In the genomic region with DNA sequence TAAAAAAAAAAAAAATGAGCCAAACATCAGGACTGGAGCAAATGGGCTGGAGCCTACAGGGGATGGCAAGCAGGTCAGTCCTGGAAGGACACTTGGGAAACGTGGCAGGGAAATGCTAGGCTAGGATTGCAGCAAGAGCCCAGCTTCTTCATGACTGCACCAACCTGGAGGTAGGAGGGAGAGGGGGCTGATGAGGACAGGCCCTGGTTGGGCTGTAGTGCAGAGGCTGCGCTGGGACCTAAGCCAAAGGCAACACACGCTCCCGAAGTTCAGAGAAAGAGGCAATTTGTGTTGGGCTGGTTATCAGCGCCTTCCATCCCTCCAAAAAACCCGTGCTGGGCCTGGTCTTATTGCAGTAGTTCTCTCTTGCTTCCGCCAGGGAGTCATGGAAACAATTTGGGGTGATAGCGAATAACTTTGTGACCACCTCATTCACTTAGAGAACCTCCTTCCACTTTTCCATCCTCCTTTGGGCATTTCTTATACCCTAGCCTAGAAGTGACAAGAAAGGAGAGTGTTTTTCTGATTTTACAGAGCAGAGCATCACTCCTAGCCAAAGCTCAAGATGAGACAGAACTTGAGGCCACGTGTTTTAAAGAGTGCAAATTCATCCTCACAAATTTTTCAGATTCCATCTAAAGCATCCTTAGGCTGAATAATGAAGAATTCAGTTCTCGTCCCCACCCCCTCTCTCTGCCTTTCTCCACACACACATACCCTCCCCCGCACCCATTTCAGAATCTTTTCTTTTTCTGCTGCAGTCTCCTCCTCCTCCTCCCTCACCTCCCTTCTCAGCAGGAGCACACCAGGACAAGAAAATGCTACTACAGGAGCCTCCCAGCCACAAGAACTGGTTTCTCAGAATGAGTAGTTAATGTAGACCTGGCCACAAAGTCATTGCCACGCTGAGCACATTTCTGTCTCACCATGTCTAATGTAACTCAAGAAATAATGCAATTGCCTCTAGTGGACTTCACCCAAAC, we compare ENCODE assay signal across 11 cellular contexts.
DNase-seq lines count a peak whose midpoint lies in the region; ATAC-seq and TF ChIP-seq lines count a peak whose summit lies in the region.
"Had no signal": no experiment of that assay in that cellular context is flagged by ENCODE, and none has a peak within 500 bp of the region (broad histone marks: within the 10 kb centered on the region; RNA-seq: fewer than 3 reads in every experiment).

No MANE protein-coding gene starts in this region.

- H3K4me3 Mint-ChIP-seq in CD8-positive, alpha-beta T cell, result no peak overlapping the region

- H3K79me1 ChIP-seq in neuronal stem cell (ENCODE audit: low read depth, low read length), result no peaks in the 10 kb centered on the region

- H3K36me3 ChIP-seq in SK-N-SH (replicated peaks in 1 of 2; ENCODE audit: control insufficient read depth in 1 of 2, insufficient read depth in 2 of 2, low read length in 1 of 2) (no peaks in the 10 kb centered on the region), neuronal stem cell (replicated peaks in 1 of 2; ENCODE audit: control insufficient read depth in 2 of 2, insufficient read depth in 2 of 2, low read length in 2 of 2) (no peaks in the 10 kb centered on the region)
- no peaks in the 10 kb centered on the region for H3K36me3 ChIP-seq in CD8-positive, alpha-beta T cell (ENCODE audit: insufficient read depth, low read length)

- H3K23ac ChIP-seq in neuronal stem cell (ENCODE audit: low read depth, low read length, poor library complexity), result no peak overlapping the region

- no peak overlapping the region for H3K9ac ChIP-seq in SK-N-SH
- no peak overlapping the region for H3K9ac ChIP-seq in neuronal stem cell (ENCODE audit: low read depth, low read length, poor library complexity)

- H3K9me3 ChIP-seq in SK-N-SH (no peaks in the 10 kb centered on the region), neuronal stem cell (replicated peaks in 1 of 2; ENCODE audit: control insufficient read depth in 2 of 2, insufficient read depth in 1 of 2, low read depth in 1 of 2, low read length in 2 of 2) (no peaks in the 10 kb centered on the region)
- H3K9me3 ChIP-seq in CD8-positive, alpha-beta T cell (ENCODE audit: low read length), result no peaks in the 10 kb centered on the region

- no peaks in the 10 kb centered on the region for H3K36me3 Mint-ChIP-seq in CD8-positive, alpha-beta T cell

- CTCF ChIA-PET in SK-N-SH (lab: Yijun Ruan, JAX), result interaction anchor here (1.2 to 2.2 kb wide), 7 partner anchors 9 to 57 kb away, joined by 3 to 14 read pairs (median 4); no protein-coding TSS in a partner anchor
- CTCF ChIA-PET in CD8-positive, alpha-beta T cell (lab: Charles Lee), result no interaction called here

- H3K27ac Mint-ChIP-seq in CD8-positive, alpha-beta T cell, result no peak overlapping the region

- no peak for ATAC-seq in CD8-positive, alpha-beta T cell
- ATAC-seq in HG03521 (IDR thresholded peaks at IDR 0.05; ENCODE audit: unreplicated experiment), result no peak

- no peaks in the 10 kb centered on the region for H3K9me3 Mint-ChIP-seq in CD8-positive, alpha-beta T cell

- no peak overlapping the region for H2AFZ ChIP-seq in SK-N-SH (ENCODE audit: low read depth)
- peak overlapping the region; percentile 38 for H2AFZ ChIP-seq in neuronal stem cell (ENCODE audit: low read length)

- H4K20me1 ChIP-seq in SK-N-SH (ENCODE audit: insufficient read depth), result no peaks in the 10 kb centered on the region

- peak overlapping the region; percentile 68 for H3K18ac ChIP-seq in neuronal stem cell (ENCODE audit: low read length)

- no peaks in the 10 kb centered on the region for H3K4me1 Mint-ChIP-seq in CD8-positive, alpha-beta T cell (ENCODE audit: low read depth)

- peaks cover 2% of the 10 kb centered on the region for H3K27me3 Mint-ChIP-seq in CD8-positive, alpha-beta T cell (ENCODE audit: low read depth)

- POLR2A ChIA-PET in SK-N-SH (lab: Yijun Ruan, JAX), result interaction anchor here (1.5 kb wide), 1 partner anchor 56 kb away, joined by 3 read pairs; no protein-coding TSS in a partner anchor
- POLR2A ChIA-PET in CD8-positive, alpha-beta T cell (lab: Charles Lee), result interaction anchor here (1.5 kb wide), 1 partner anchor 41 kb away, joined by 3 read pairs; no protein-coding TSS in a partner anchor

- H3K14ac ChIP-seq in neuronal stem cell (ENCODE audit: low read length), result no peak overlapping the region

- no peak for TF ChIP-seq RAD21 in SK-N-SH (IDR thresholded peaks at IDR 0.05; ENCODE audit: low read length)

- H3K4me3 ChIP-seq in SK-N-SH (ENCODE audit: low read depth in 2 of 2, low read length in 1 of 2), result no peak overlapping the region
- H3K4me3 ChIP-seq in fibroblast of pulmonary artery (replicated peaks; ENCODE audit: low read depth, low read length), result no peak overlapping the region
- no peak overlapping the region for H3K4me3 ChIP-seq in neuronal stem cell (ENCODE audit: low read length in 2 of 2)
- H3K4me3 ChIP-seq in CD8-positive, alpha-beta T cell (ENCODE audit: low read depth, low read length), result no peak overlapping the region

- no peak overlapping the region for H3K4ac ChIP-seq in neuronal stem cell (ENCODE audit: low read length)

- H2BK12ac ChIP-seq in neuronal stem cell (ENCODE audit: low read length), result no peak overlapping the region

- intact Hi-C loops in CD8-positive, alpha-beta T cell (cut with DNase I, micrococcal nuclease), result no loop called here

- H2BK15ac ChIP-seq in neuronal stem cell (ENCODE audit: low read length), result no peak overlapping the region

- H3K4me1 ChIP-seq in SK-N-SH (ENCODE audit: control insufficient read depth in 1 of 2, insufficient read depth in 2 of 2, low read depth in 1 of 2, low read length in 1 of 2) (peaks cover 17 to 48% of the 10 kb centered on the region in 2 experiments), neuronal stem cell (ENCODE audit: control insufficient read depth in 2 of 2, insufficient read depth in 1 of 2, low read depth in 1 of 2, low read length in 2 of 2) (peaks cover 26 to 52% of the 10 kb centered on the region in 2 donors)
- no peaks in the 10 kb centered on the region for H3K4me1 ChIP-seq in CD8-positive, alpha-beta T cell (ENCODE audit: insufficient read depth, low read length)

- peak overlapping the region in 1 of 2 experiments; percentile 96; a peak in 2 of 4 replicates for H3K27ac ChIP-seq in SK-N-SH (ENCODE audit: low read depth in 2 of 2, low read length in 1 of 2)
- H3K27ac ChIP-seq in neuronal stem cell (replicated peaks; ENCODE audit: low read length), result no peak overlapping the region
- no peak overlapping the region for H3K27ac ChIP-seq in CD8-positive, alpha-beta T cell (ENCODE audit: low read depth, low read length)

- H3K4me2 ChIP-seq in SK-N-SH, result no peak overlapping the region
- H3K4me2 ChIP-seq in neuronal stem cell (ENCODE audit: insufficient read depth, low read length, poor library complexity, severe bottlenecking), result no peak overlapping the region

- H3F3A ChIP-seq in SK-N-SH (replicated peaks; ENCODE audit: insufficient read depth), result peaks cover 5% of the 10 kb centered on the region

- H3K27me3 ChIP-seq in SK-N-SH (ENCODE audit: insufficient read depth) (no peaks in the 10 kb centered on the region), neuronal stem cell (ENCODE audit: control insufficient read depth in 3 of 3, insufficient read depth in 3 of 3, low read depth in 1 of 3, low read length in 3 of 3) (no peaks in the 10 kb centered on the region)
- no peaks in the 10 kb centered on the region for H3K27me3 ChIP-seq in CD8-positive, alpha-beta T cell (ENCODE audit: insufficient read depth, low read length)

- no peak overlapping the region for H2AK5ac ChIP-seq in neuronal stem cell (ENCODE audit: low read depth, low read length)

- 71% methylated on average over 11 of the region's 12 CpGs for WGBS in SK-N-SH (ENCODE audit: low lambda C conversion rate)
- 100% methylated on average over 1 of the region's 12 CpGs; no CpG with 5 or more reads in 1 of the 2 donors for WGBS in neuronal stem cell (ENCODE audit: extremely low coverage in 2 of 2, insufficient read length in 2 of 2, insufficient replicate concordance in 1 of 2), 2 donors

- no peak overlapping the region for H4K91ac ChIP-seq in neuronal stem cell (ENCODE audit: low read depth, low read length, poor library complexity)

- H2BK120ac ChIP-seq in neuronal stem cell (ENCODE audit: low read depth, low read length), result no peak overlapping the region

- no peaks in the 10 kb centered on the region for H3K79me2 ChIP-seq in SK-N-SH (ENCODE audit: insufficient read depth)

- H4K8ac ChIP-seq in neuronal stem cell (ENCODE audit: low read depth, low read length), result no peak overlapping the region

- no peak for TF ChIP-seq CTCF in SK-N-SH (IDR thresholded peaks at IDR 0.05)
- peak; percentile 2 for TF ChIP-seq CTCF in fibroblast of pulmonary artery (IDR thresholded peaks at IDR 0.05; ENCODE audit: low read length, missing control alignments)
- no peak for TF ChIP-seq CTCF in CD8-positive, alpha-beta T cell (IDR thresholded peaks at IDR 0.05)

- peak overlapping the region; percentile 8 for H2BK5ac ChIP-seq in neuronal stem cell (ENCODE audit: low read length)

- 0 out of 4 replicates have a peak, but pooled peaks of 1 of the 2 experiments have one; percentile 5 for TF ChIP-seq EP300 in SK-N-SH (IDR thresholded peaks at IDR 0.05; ENCODE audit: borderline replicate concordance in 1 of 2, low read depth in 1 of 2, low read length in 1 of 2)

- DNase-seq in GM03348 (ENCODE audit: low spot score) (peak; percentile 24), SK-N-SH (peak; percentile 66), fibroblast of pulmonary artery (ENCODE audit: low read depth) (peak; percentile 95), neuronal stem cell (ENCODE audit: low spot score) (no peak)
- no peak for DNase-seq in CD8-positive, alpha-beta T cell
- DNase-seq in stimulated activated naive CD4-positive, alpha-beta T cell treated with Interleukin-2 at 50 U/mL for 16 hours (lab: John Stamatoyannopoulos, UW), result no peak
- no peak for DNase-seq in effector CD4-positive, alpha-beta T cell
- DNase-seq: activated T-cell treated with anti-CD3 and anti-CD28 coated beads, Interleukin-2, amount 50 U/mL, for 48 hours; C1 segment of cervical spinal cord; NK-92 treated with Interleukin-12 subunit alpha and Interleukin-12 subunit beta, amount 100 ng/mL, for 24 hours had no signal

- no peaks in the 10 kb centered on the region for H3K9me2 ChIP-seq in SK-N-SH

TF ChIP-seq in SK-N-SH, 30 proteins besides CTCF, POLR2A, EP300 and RAD21:
- TF ChIP-seq, protein P1, sequence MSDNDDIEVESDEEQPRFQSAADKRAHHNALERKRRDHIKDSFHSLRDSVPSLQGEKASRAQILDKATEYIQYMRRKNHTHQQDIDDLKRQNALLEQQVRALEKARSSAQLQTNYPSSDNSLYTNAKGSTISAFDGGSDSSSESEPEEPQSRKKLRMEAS (IDR thresholded peaks at IDR 0.05; ENCODE audit: low read depth), result 0 out of 2 replicates have a peak, but pooled peaks have one; percentile 7
- TF ChIP-seq RXRA (IDR thresholded peaks at IDR 0.05; ENCODE audit: borderline replicate concordance, low read depth), result no peak
- peak; percentile 12; the same call in 1 of the 2 replicates for TF ChIP-seq NFIC (IDR thresholded peaks at IDR 0.05; ENCODE audit: borderline replicate concordance)

Comparison
In these comparisons a context has a peak if more than half of its experiments do, and no peak if none do; other contexts are left out.
1. DNase-seq: peak in GM03348 (single experiment), SK-N-SH (single experiment) and fibroblast of pulmonary artery (single experiment); none in neuronal stem cell (single experiment), CD8-positive, alpha-beta T cell (0 of 7), stimulated activated naive CD4-positive, alpha-beta T cell treated with Interleukin-2 at 50 U/mL for 16 hours (single experiment) and effector CD4-positive, alpha-beta T cell (single experiment).